ENCODE assay signal across 1 cellular context in genomic region chr19:1837625-1838105, GRCh38.
A peak's percentile ranks its signal among the peaks of the same experiment; 100 is the strongest.
TF ChIP-seq lines count a peak whose summit lies in the region.

No MANE protein-coding gene starts in this region.

TF ChIP-seq in K562, 482 proteins besides CTCF, POLR2A, EP300 and RAD21 (continued from another document):
- TF ChIP-seq UBTF (IDR thresholded peaks at IDR 0.05; ENCODE audit: borderline replicate concordance in 1 of 2, low read depth in 2 of 2, low read length in 2 of 2) (no peak), RFX7 (CRISPR knock-in tag; IDR thresholded peaks at IDR 0.05) (no peak), ARID4B (CRISPR knock-in tag; IDR thresholded peaks at IDR 0.05) (peak; percentile 74), CTBP1 (IDR thresholded peaks at IDR 0.05; ENCODE audit: borderline replicate concordance) (peak; percentile 46; the same call in 1 of the 2 replicates), GTF2E2 (tag; IDR thresholded peaks at IDR 0.05) (no peak), ZC3H11A (IDR thresholded peaks at IDR 0.05; ENCODE audit: low read depth, low read length) (no peak), GMEB1 (CRISPR knock-in tag; IDR thresholded peaks at IDR 0.05) (no peak), USF1 (CRISPR knock-in tag; IDR thresholded peaks at IDR 0.05) (no peak), RCOR1 (IDR thresholded peaks at IDR 0.05; ENCODE audit: borderline replicate concordance in 1 of 2, low read depth in 2 of 2, low read length in 2 of 2) (peak in 1 of 2 experiments; percentile 38; a peak in 1 of 4 replicates), TSHZ1 (CRISPR knock-in tag; IDR thresholded peaks at IDR 0.05) (no peak), ETV1 (tag; conservative IDR thresholded peaks at IDR 0.05; ENCODE audit: low read depth) (no peak), HBP1 (CRISPR knock-in tag; IDR thresholded peaks at IDR 0.05) (no peak), THAP7 (CRISPR knock-in tag; IDR thresholded peaks at IDR 0.05) (peak; percentile 55; the same call in 1 of the 2 replicates), SIN3B (IDR thresholded peaks at IDR 0.05; ENCODE audit: low read depth) (peak; percentile 38; the same call in 1 of the 2 replicates), SREBF1 (IDR thresholded peaks at IDR 0.05; ENCODE audit: borderline replicate concordance, low read depth, low read length) (no peak), ZNF444 (CRISPR knock-in tag; IDR thresholded peaks at IDR 0.05) (no peak), ZFX (CRISPR knock-in tag; IDR thresholded peaks at IDR 0.05) (peak; percentile 54), TFAP4 (CRISPR knock-in tag; IDR thresholded peaks at IDR 0.05; ENCODE audit: borderline replicate concordance) (peak; percentile 55; the same call in 1 of the 2 replicates), RBM22 (IDR thresholded peaks at IDR 0.05; ENCODE audit: low read depth, low read length, poor library complexity, severe bottlenecking) (peak; percentile 22), ZNF511 (CRISPR knock-in tag; IDR thresholded peaks at IDR 0.05) (peak; percentile 40), ZNF274 (IDR thresholded peaks at IDR 0.05; ENCODE audit: borderline replicate concordance, low read depth, low read length) (no peak), E4F1 (CRISPR knock-in tag; IDR thresholded peaks at IDR 0.05; ENCODE audit: borderline replicate concordance) (no peak), DMBX1 (CRISPR knock-in tag; IDR thresholded peaks at IDR 0.05; ENCODE audit: borderline replicate concordance) (no peak), TARDBP (IDR thresholded peaks at IDR 0.05) (no peak), RBFOX2 (IDR thresholded peaks at IDR 0.05; ENCODE audit: low read depth, low read length) (peak; percentile 43; the same call in 1 of the 2 replicates), BHLHE40 (IDR thresholded peaks at IDR 0.05; ENCODE audit: low read length) (no peak; the same call in 1 of the 2 replicates), NFIC (IDR thresholded peaks at IDR 0.05) (no peak), ZNF592 (IDR thresholded peaks at IDR 0.05) (peak; percentile 40; the same call in 1 of the 2 replicates)
